ENCODE assay signal across 17 cellular contexts in the genomic region with DNA sequence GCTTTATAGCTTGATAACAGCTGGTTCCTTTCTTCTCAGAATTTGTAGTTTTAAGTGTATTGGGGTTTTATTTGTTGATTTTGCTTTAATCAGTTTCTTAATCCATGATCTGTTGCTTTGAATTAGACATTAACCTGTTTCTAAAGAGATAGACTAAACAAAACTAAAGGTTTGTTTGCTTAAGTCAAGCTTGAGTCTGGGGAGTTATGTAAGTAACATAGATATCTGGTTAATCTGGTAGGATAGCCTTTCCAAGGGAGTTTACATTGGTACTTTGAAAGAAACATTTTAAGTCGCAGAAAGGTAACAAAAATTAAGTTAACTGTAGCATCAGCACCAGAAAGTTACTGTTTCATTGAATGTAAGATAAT. TPM values are rescaled to one million over a fixed set of nuclear protein-coding genes. Genes with fewer than 3 reads are reported as not detected.
DNase-seq lines count a peak whose midpoint lies in the region; ATAC-seq and TF ChIP-seq lines count a peak whose summit lies in the region.
"Had no signal": no experiment of that assay in that cellular context is flagged by ENCODE, and none has a peak within 500 bp of the region (broad histone marks: within the 10 kb centered on the region; RNA-seq: fewer than 3 reads in every experiment).

No MANE protein-coding gene starts in this region.

- no peak for DNase-seq in activated T-cell treated with anti-CD3 and anti-CD28 coated beads, Interleukin-2, amount 50 U/mL, for 72 hours
- no peak for DNase-seq in activated T-cell treated with anti-CD3 and anti-CD28 coated beads, Interleukin-2, amount 50 U/mL, for 1 hour
- peak; percentile 46 for DNase-seq in LNCaP clone FGC (ENCODE audit: low read depth)
- DNase-seq in activated naive CD8-positive, alpha-beta T cell treated with anti-CD3 and anti-CD28 coated beads for 36 hours, result no peak
- DNase-seq in neural crest cell (ENCODE audit: low read depth, low spot score), result no peak
- no peak for DNase-seq in NCI-H187 (lab: John Stamatoyannopoulos, UW)
- DNase-seq in NCI-H1105 treated with DMSO at 0.1 percent for 48 hours (lab: John Stamatoyannopoulos, UW), result no peak
- DNase-seq: DMS153; heart left ventricle; SK-N-SH; stimulated activated CD8-positive, alpha-beta memory T cell treated with anti-CD3 and anti-CD28 coated beads, Interleukin-4, amount 100 ng/mL, for 48 hours; T1000 had no signal

- peak overlapping the region; percentile 29 for H3K27ac Mint-ChIP-seq in activated T-cell treated with anti-CD3 and anti-CD28 coated beads, Interleukin-2, amount 50 U/mL, for 72 hours
- peak overlapping the region; percentile 67 for H3K27ac Mint-ChIP-seq in activated naive CD8-positive, alpha-beta T cell treated with anti-CD3 and anti-CD28 coated beads for 36 hours
- H3K27ac Mint-ChIP-seq in neural crest cell (ENCODE audit: unreplicated experiment), result no peak overlapping the region

- H3K4me1 Mint-ChIP-seq in activated T-cell treated with anti-CD3 and anti-CD28 coated beads, Interleukin-2, amount 50 U/mL, for 72 hours (ENCODE audit: low read depth), result peaks cover 86% of the 10 kb centered on the region
- H3K4me1 Mint-ChIP-seq in activated naive CD8-positive, alpha-beta T cell treated with anti-CD3 and anti-CD28 coated beads for 36 hours, result peaks cover 76% of the 10 kb centered on the region
- peaks cover 30% of the 10 kb centered on the region for H3K4me1 Mint-ChIP-seq in neural crest cell

- peaks cover 0 to 2% of the 10 kb centered on the region in 2 donors for H3K36me3 Mint-ChIP-seq in activated T-cell treated with anti-CD3 and anti-CD28 coated beads, Interleukin-2, amount 50 U/mL, for 72 hours (ENCODE audit: insufficient read depth in 2 of 2)
- H3K36me3 Mint-ChIP-seq in activated naive CD8-positive, alpha-beta T cell treated with anti-CD3 and anti-CD28 coated beads for 36 hours, result peaks cover 38% of the 10 kb centered on the region
- no peaks in the 10 kb centered on the region for H3K36me3 Mint-ChIP-seq in neural crest cell (ENCODE audit: low read depth)

- H3K9me3 Mint-ChIP-seq in activated T-cell treated with anti-CD3 and anti-CD28 coated beads, Interleukin-2, amount 50 U/mL, for 72 hours, result no peaks in the 10 kb centered on the region
- H3K9me3 Mint-ChIP-seq in activated naive CD8-positive, alpha-beta T cell treated with anti-CD3 and anti-CD28 coated beads for 36 hours, result no peaks in the 10 kb centered on the region
- H3K9me3 Mint-ChIP-seq in neural crest cell, result no peaks in the 10 kb centered on the region
- H3K9me3 Mint-ChIP-seq: CD14-positive monocyte had no signal

- peak overlapping the region; percentile 2; the same call in 1 of the 2 replicates for H3K4me3 ChIP-seq in LNCaP clone FGC (ENCODE audit: low read depth, low read length)
- H3K4me3 ChIP-seq: HAP-1, heart left ventricle had no signal

- peak overlapping the region; percentile 50 to 75 for H3K4me3 Mint-ChIP-seq in activated T-cell treated with anti-CD3 and anti-CD28 coated beads, Interleukin-2, amount 50 U/mL, for 72 hours
- no peak overlapping the region for H3K4me3 Mint-ChIP-seq in activated naive CD8-positive, alpha-beta T cell treated with anti-CD3 and anti-CD28 coated beads for 36 hours
- peak overlapping the region; percentile 2 for H3K4me3 Mint-ChIP-seq in neural crest cell
- H3K4me3 Mint-ChIP-seq: CD14-positive monocyte had no signal

- no peaks in the 10 kb centered on the region for H3K27me3 Mint-ChIP-seq in activated T-cell treated with anti-CD3 and anti-CD28 coated beads, Interleukin-2, amount 50 U/mL, for 72 hours (ENCODE audit: low read depth)
- H3K27me3 Mint-ChIP-seq in activated naive CD8-positive, alpha-beta T cell treated with anti-CD3 and anti-CD28 coated beads for 36 hours, result no peaks in the 10 kb centered on the region
- H3K27me3 Mint-ChIP-seq in neural crest cell (ENCODE audit: low read depth), result no peaks in the 10 kb centered on the region
- H3K27me3 Mint-ChIP-seq: progenitor cell of endocrine pancreas had no signal

- TF ChIP-seq CTCF in LNCaP clone FGC (IDR thresholded peaks at IDR 0.05; ENCODE audit: control insufficient read depth, extremely low read depth, insufficient read depth), result no peak
- TF ChIP-seq CTCF in neural crest cell (conservative IDR thresholded peaks at IDR 0.05), result no peak

- ATAC-seq in activated T-cell treated with anti-CD3 and anti-CD28 coated beads, Interleukin-2, amount 50 U/mL, for 72 hours (replicated peaks in 1 of 2), result no peak
- no peak for ATAC-seq in GM19395 (IDR thresholded peaks at IDR 0.05; ENCODE audit: unreplicated experiment)
- ATAC-seq: heart left ventricle, left colon had no signal

RNA-seq across cellular contexts. Expression of gene PPP2R2D, which starts 5.4 kb away (rescaled TPM):
- total RNA-seq in activated T-cell treated with anti-CD3 and anti-CD28 coated beads, Interleukin-2, amount 50 U/mL, for 72 hours, result 10 to 100 TPM; 32.5 to 40.7 TPM
- total RNA-seq in activated naive CD8-positive, alpha-beta T cell treated with anti-CD3 and anti-CD28 coated beads for 36 hours, result 10 to 100 TPM; 24.4 to 25.7 TPM
- total RNA-seq in neural crest cell, result 39.3 and 45.0 TPM in 2 replicates
